ENCODE assay signal across 18 cellular contexts in genomic region chr22:37571992-37572373, GRCh38. TPM values are rescaled to one million over a fixed set of nuclear protein-coding genes. Genes with fewer than 3 reads are reported as not detected.
DNase-seq lines count a peak whose midpoint lies in the region; ATAC-seq, FAIRE-seq and TF ChIP-seq lines count a peak whose summit lies in the region.
"Had no signal": no experiment of that assay in that cellular context is flagged by ENCODE, and none has a peak within 500 bp of the region (broad histone marks: within the 10 kb centered on the region; RNA-seq: fewer than 3 reads in every experiment).

No MANE protein-coding gene starts in this region.

- H3K27ac Mint-ChIP-seq in endothelial cell (ENCODE audit: unreplicated experiment): peak overlapping the region; percentile 27

- DNase-seq in K562 (ENCODE audit: extremely low read depth in 1 of 4, low spot score in 3 of 4) (no peak), endothelial cell (ENCODE audit: low spot score) (no peak), NCI-H2227 (lab: John Stamatoyannopoulos, UW; ENCODE audit: unreplicated experiment) (no peak), hepatocyte (ENCODE audit: low spot score) (no peak), dedifferentiated amniotic fluid mesenchymal stem cell (ENCODE audit: extremely low spot score) (no peak)
- no peak for DNase-seq in activated T-cell treated with anti-CD3 and anti-CD28 coated beads, Interleukin-2, amount 50 U/mL, for 48 hours
- DNase-seq: AML-193, NCI-H1417, NCI-H187, NCI-H526, RPMI8226, SHP77 treated with DMSO at 0.1 percent for 48 hours had no signal

- H3K4me3 ChIP-seq in HEK293 (ENCODE audit: low read depth, low read length) (no peak overlapping the region), K562 (no peak overlapping the region), hepatocyte (no peak overlapping the region)

- H4K20me1 ChIP-seq in K562 (replicated peaks; ENCODE audit: control insufficient read depth, insufficient read depth, low read length) (peaks cover 35% of the 10 kb centered on the region), hepatocyte (ENCODE audit: insufficient read depth, poor library complexity, severe bottlenecking) (peaks cover 7% of the 10 kb centered on the region)

- CTCF ChIA-PET in HEK293 (lab: Yijun Ruan, JAX) (interaction anchor here (0.5 to 2.3 kb wide), 3 partner anchors 10 to 244 kb away, joined by 3 to 13 read pairs (median 4); no protein-coding TSS in a partner anchor), K562 (lab: Yijun Ruan, JAX; ENCODE audit: low intra/inter-chr PET ratio) (no interaction called here)

- no TSS peak for BruUV-seq in K562 (replicated peaks; lab: Mats Ljungman, UMichigan)

- H3K4me2 ChIP-seq in K562 (ENCODE audit: insufficient read depth, low read length) (no peak overlapping the region), hepatocyte (no peak overlapping the region)
- H3K4me2 ChIP-seq: SK-N-SH had no signal

- intact Hi-C loops in K562 (cut with micrococcal nuclease): no loop called here

- H3K27me3 ChIP-seq in K562 (ENCODE audit: control insufficient read depth in 2 of 2, insufficient read depth in 2 of 2, low read length in 2 of 2) (no peaks in the 10 kb centered on the region), hepatocyte (no peaks in the 10 kb centered on the region)

- WGBS in K562 (ENCODE audit: insufficient coverage, low coverage, missing lambda C conversion rate): 54% methylated on average over 8 of the region's 8 CpGs
- 94% methylated on average over 8 of the region's 8 CpGs for WGBS in hepatocyte (ENCODE audit: low lambda C conversion rate, missing lambda C conversion rate)

- H3K79me2 ChIP-seq in K562 (ENCODE audit: control insufficient read depth, insufficient read depth, low read length): peaks cover 6% of the 10 kb centered on the region
- peaks cover 27% of the 10 kb centered on the region for H3K79me2 ChIP-seq in hepatocyte

- H3K36me3 ChIP-seq in HEK293 (ENCODE audit: control insufficient read depth in 2 of 2, insufficient read depth in 1 of 2, low read length in 2 of 2): peaks cover 0 to 18% of the 10 kb centered on the region in 2 experiments; a peak in 1 of 3 replicates
- peaks cover 15% of the 10 kb centered on the region; the same call in 2 of the 3 replicates for H3K36me3 ChIP-seq in K562 (ENCODE audit: control insufficient read depth, insufficient read depth, low read length)
- no peaks in the 10 kb centered on the region for H3K36me3 ChIP-seq in hepatocyte (replicated peaks; ENCODE audit: insufficient read depth, low read depth)

- H3K4me1 ChIP-seq in HEK293 (ENCODE audit: control insufficient read depth, insufficient read depth, low read length): peaks cover 5% of the 10 kb centered on the region; the same call in 1 of the 2 replicates
- peaks cover 7 to 30% of the 10 kb centered on the region in 2 experiments; a peak in 4 of 5 replicates for H3K4me1 ChIP-seq in K562 (replicated peaks in 1 of 2; ENCODE audit: control insufficient read depth in 2 of 2, insufficient read depth in 2 of 2, low read length in 2 of 2)
- peaks cover 29% of the 10 kb centered on the region for H3K4me1 ChIP-seq in hepatocyte (ENCODE audit: insufficient read depth)

- TF ChIP-seq CTCF in HEK293 (tag by site-specific recombination; IDR thresholded peaks at IDR 0.05) (no peak), K562 (IDR thresholded peaks at IDR 0.05 in 2 of 3, conservative IDR thresholded peaks at IDR 0.05 in 1 of 3; ENCODE audit: insufficient read depth in 2 of 3, low read depth in 1 of 3, low read length in 3 of 3) (no peak), endothelial cell (IDR thresholded peaks at IDR 0.05; ENCODE audit: unreplicated experiment) (no peak), hepatocyte (IDR thresholded peaks at IDR 0.05; ENCODE audit: poor library complexity) (no peak)

- no peak for FAIRE-seq in K562 (lab: Jason Lieb, UNC)
- FAIRE-seq: G401.6 had no signal

- ATAC-seq in K562: no peak

- no peaks in the 10 kb centered on the region for H3K9me3 Mint-ChIP-seq in endothelial cell (ENCODE audit: unreplicated experiment)

- no peak overlapping the region for H3K27ac ChIP-seq in HEK293 (ENCODE audit: extremely low read depth, low read depth, low read length)
- no peak overlapping the region for H3K27ac ChIP-seq in K562 (ENCODE audit: extremely low read depth, low read depth, low read length)
- no peak overlapping the region for H3K27ac ChIP-seq in hepatocyte

- peaks cover 4% of the 10 kb centered on the region for H3K36me3 Mint-ChIP-seq in endothelial cell (ENCODE audit: low read depth, unreplicated experiment)

- H3K9me2 ChIP-seq in hepatocyte (replicated peaks; ENCODE audit: insufficient read depth): no peaks in the 10 kb centered on the region
- H3K9me2 ChIP-seq: SK-N-SH had no signal

- peaks cover under 1% of the 10 kb centered on the region for H3K9me1 ChIP-seq in K562 (ENCODE audit: control insufficient read depth, insufficient read depth, low read length)

- no peak for TF ChIP-seq POLR2A in K562 (conservative IDR thresholded peaks at IDR 0.05)

- no peak for TF ChIP-seq EP300 in K562 (IDR thresholded peaks at IDR 0.05; ENCODE audit: low read length)

- H3K27me3 Mint-ChIP-seq in endothelial cell (ENCODE audit: unreplicated experiment): peaks cover 4% of the 10 kb centered on the region

- no peak overlapping the region for H3K4me3 Mint-ChIP-seq in endothelial cell (ENCODE audit: unreplicated experiment)

- POLR2A ChIA-PET in HEK293 (lab: Yijun Ruan, JAX) (interaction anchor here (1.6 to 2.2 kb wide), 3 partner anchors 9 to 35 kb away, joined by 5 to 8 read pairs (median 7); no protein-coding TSS in a partner anchor), K562 (lab: Yijun Ruan, JAX) (no interaction called here)

- no peak overlapping the region for H2AFZ ChIP-seq in K562 (ENCODE audit: low read depth, low read length)
- H2AFZ ChIP-seq in hepatocyte: no peak overlapping the region

- in situ Hi-C loops in K562 (cut with MboI): no loop called here

- peaks cover 3% of the 10 kb centered on the region for H3K4me1 Mint-ChIP-seq in endothelial cell (ENCODE audit: unreplicated experiment)

- H3K9ac ChIP-seq in K562 (ENCODE audit: insufficient read depth in 1 of 2, low read depth in 2 of 2, low read length in 2 of 2): no peak overlapping the region
- H3K9ac ChIP-seq: SK-N-SH had no signal

- TF ChIP-seq RAD21 in K562 (CRISPR knock-in tag; conservative IDR thresholded peaks at IDR 0.05 in 1 of 2, IDR thresholded peaks at IDR 0.05 in 1 of 2): no peak

- H3K9me3 ChIP-seq in HEK293 (ENCODE audit: control insufficient read depth, insufficient read depth, low read depth, low read length): no peaks in the 10 kb centered on the region
- no peaks in the 10 kb centered on the region for H3K9me3 ChIP-seq in K562 (replicated peaks; ENCODE audit: control insufficient read depth, insufficient read depth, low read depth, low read length)
- no peaks in the 10 kb centered on the region for H3K9me3 ChIP-seq in hepatocyte (ENCODE audit: low read depth)
- H3K9me3 ChIP-seq: SK-N-SH had no signal

RNA-seq across cellular contexts. Expression of gene LGALS2, which starts 7.9 kb away (rescaled TPM):
- total RNA-seq in K562 (2011; cell fraction: chromatin; rRNA removed; ENCODE audit: low replicate concordance): not detected in 2 replicates
- not detected in 2 replicates for total RNA-seq in K562 (2011; cell fraction: nucleolus; rRNA removed)
- not detected in 2 replicates for total RNA-seq in K562 (2011; cell fraction: nucleoplasm; rRNA removed)
- total RNA-seq in K562 (2014; rRNA removed) (not detected in 2 replicates), K562 (2014; rRNA removed; fragmentation: Illumina TruSeq; extraction: Trizol) (not detected in 2 replicates), K562 (2015; rRNA removed; fragmentation: Illumina TruSeq; extraction: Trizol) (not detected in 2 replicates), K562 (2021) (not detected in 2 replicates), endothelial cell (ENCODE audit: unreplicated experiment) (not detected), hepatocyte (60.1 and 80.9 TPM in 2 replicates)
- polyA plus RNA-seq in K562 (2011; rRNA removed) (not detected in 2 replicates), K562 (2014; fragmentation: Illumina TruSeq; extraction: Trizol) (not detected in 2 replicates), K562 (2014; fragmentation: Nextera tagmentation; extraction: Ambion mirVana) (not detected), K562 (2014; rRNA removed) (not detected in 2 replicates), hepatocyte (115 and 125 TPM in 2 replicates)
- polyA plus RNA-seq in K562 (2011; cell fraction: cytosol; rRNA removed): not detected in 2 replicates
- not detected in 2 replicates for polyA plus RNA-seq in K562 (2011; cell fraction: nucleus; rRNA removed)
- polyA plus RNA-seq in K562 (2012): 0.19 TPM in 1 of 2 replicates, not detected in the other
- polyA minus RNA-seq in K562 (2011; rRNA and poly(A)+ RNA removed): not detected in 2 replicates
- polyA minus RNA-seq in K562 (2011; cell fraction: cytosol; rRNA and poly(A)+ RNA removed): not detected in 2 replicates
- not detected in 2 replicates for polyA minus RNA-seq in K562 (2011; cell fraction: nucleus; rRNA and poly(A)+ RNA removed)
- total RNA-seq: M059J, PC-3 had no signal
- polyA plus RNA-seq: SK-N-SH had no signal

RNA-seq across cellular contexts. Expression of gene CDC42EP1, which starts 11.7 kb away (rescaled TPM):
- 7.9 and 25.6 TPM in 2 replicates for total RNA-seq in K562 (2011; cell fraction: chromatin; rRNA removed; ENCODE audit: low replicate concordance)
- total RNA-seq in K562 (2011; cell fraction: nucleolus; rRNA removed): 22.5 and 24.0 TPM in 2 replicates
- 13.4 and 14.2 TPM in 2 replicates for total RNA-seq in K562 (2011; cell fraction: nucleoplasm; rRNA removed)
- total RNA-seq in K562 (2014; rRNA removed) (29.0 and 41.6 TPM in 2 replicates), K562 (2014; rRNA removed; fragmentation: Illumina TruSeq; extraction: Trizol) (2.7 and 3.2 TPM in 2 replicates), K562 (2015; rRNA removed; fragmentation: Illumina TruSeq; extraction: Trizol) (7.3 and 8.3 TPM in 2 replicates), K562 (2021) (62.8 and 70.2 TPM in 2 replicates), endothelial cell (ENCODE audit: unreplicated experiment) (51.2 TPM), hepatocyte (31.4 and 34.6 TPM in 2 replicates)
- polyA plus RNA-seq in K562 (2011; rRNA removed) (4.0 and 13.8 TPM in 2 replicates), K562 (2014; fragmentation: Illumina TruSeq; extraction: Trizol) (18.4 and 49.9 TPM in 2 replicates), K562 (2014; fragmentation: Nextera tagmentation; extraction: Ambion mirVana) (under 1 TPM; 0.67 to 0.69 TPM), K562 (2014; rRNA removed) (22.5 and 28.1 TPM in 2 replicates), hepatocyte (146 and 149 TPM in 2 replicates)
- 6.0 and 18.2 TPM in 2 replicates for polyA plus RNA-seq in K562 (2011; cell fraction: cytosol; rRNA removed)
- polyA plus RNA-seq in K562 (2011; cell fraction: nucleus; rRNA removed): 9.9 and 15.1 TPM in 2 replicates
- 24.9 and 50.5 TPM in 2 replicates for polyA plus RNA-seq in K562 (2012)
- 1.9 and 2.3 TPM in 2 replicates for polyA minus RNA-seq in K562 (2011; rRNA and poly(A)+ RNA removed)
- polyA minus RNA-seq in K562 (2011; cell fraction: cytosol; rRNA and poly(A)+ RNA removed): 12.7 and 21.9 TPM in 2 replicates
- 10.2 and 10.6 TPM in 2 replicates for polyA minus RNA-seq in K562 (2011; cell fraction: nucleus; rRNA and poly(A)+ RNA removed)

RNA-seq across cellular contexts. Expression of gene GGA1, which starts 36.7 kb away (rescaled TPM):
- 235 and 500 TPM in 2 replicates for total RNA-seq in K562 (2011; cell fraction: chromatin; rRNA removed; ENCODE audit: low replicate concordance)
- 281 and 297 TPM in 2 replicates for total RNA-seq in K562 (2011; cell fraction: nucleolus; rRNA removed)
- total RNA-seq in K562 (2011; cell fraction: nucleoplasm; rRNA removed): 245 and 253 TPM in 2 replicates
- total RNA-seq in K562 (2014; rRNA removed) (48.0 and 51.3 TPM in 2 replicates), K562 (2014; rRNA removed; fragmentation: Illumina TruSeq; extraction: Trizol) (19.7 and 24.2 TPM in 2 replicates), K562 (2015; rRNA removed; fragmentation: Illumina TruSeq; extraction: Trizol) (29.9 and 31.1 TPM in 2 replicates), K562 (2021) (57.1 and 61.3 TPM in 2 replicates), endothelial cell (ENCODE audit: unreplicated experiment) (63.6 TPM), hepatocyte (25.5 and 30.2 TPM in 2 replicates)
- polyA plus RNA-seq in K562 (2011; rRNA removed) (50.4 and 53.3 TPM in 2 replicates), K562 (2014; fragmentation: Illumina TruSeq; extraction: Trizol) (31.6 and 42.5 TPM in 2 replicates), K562 (2014; fragmentation: Nextera tagmentation; extraction: Ambion mirVana) (1 to 10 TPM; 1.5 to 1.9 TPM), K562 (2014; rRNA removed) (69.5 and 71.3 TPM in 2 replicates), hepatocyte (51.5 and 75.3 TPM in 2 replicates)
- 27.8 and 56.0 TPM in 2 replicates for polyA plus RNA-seq in K562 (2011; cell fraction: cytosol; rRNA removed)
- polyA plus RNA-seq in K562 (2011; cell fraction: nucleus; rRNA removed): 156 and 291 TPM in 2 replicates
- polyA plus RNA-seq in K562 (2012): 41.4 and 63.8 TPM in 2 replicates
- polyA minus RNA-seq in K562 (2011; rRNA and poly(A)+ RNA removed): 26.8 and 33.7 TPM in 2 replicates
- 20.7 and 22.7 TPM in 2 replicates for polyA minus RNA-seq in K562 (2011; cell fraction: cytosol; rRNA and poly(A)+ RNA removed)
- polyA minus RNA-seq in K562 (2011; cell fraction: nucleus; rRNA and poly(A)+ RNA removed): 56.9 and 57.8 TPM in 2 replicates

RNA-seq across cellular contexts. Expression of gene CARD10, which starts 52.8 kb away (rescaled TPM):
- total RNA-seq in K562 (2011; cell fraction: chromatin; rRNA removed; ENCODE audit: low replicate concordance): 5.4 and 20.1 TPM in 2 replicates
- total RNA-seq in K562 (2011; cell fraction: nucleolus; rRNA removed): 9.2 and 11.7 TPM in 2 replicates
- 6.9 and 8.3 TPM in 2 replicates for total RNA-seq in K562 (2011; cell fraction: nucleoplasm; rRNA removed)
- total RNA-seq in K562 (2014; rRNA removed) (4.2 and 4.4 TPM in 2 replicates), K562 (2014; rRNA removed; fragmentation: Illumina TruSeq; extraction: Trizol) (0.57 and 0.84 TPM in 2 replicates), K562 (2015; rRNA removed; fragmentation: Illumina TruSeq; extraction: Trizol) (1.6 TPM in 2 replicates), K562 (2021) (4.6 and 5.8 TPM in 2 replicates), endothelial cell (ENCODE audit: unreplicated experiment) (26.0 TPM), hepatocyte (19.1 and 23.4 TPM in 2 replicates)
- polyA plus RNA-seq in K562 (2011; rRNA removed) (3.0 and 4.2 TPM in 2 replicates), K562 (2014; fragmentation: Illumina TruSeq; extraction: Trizol) (1.5 and 3.2 TPM in 2 replicates), K562 (2014; fragmentation: Nextera tagmentation; extraction: Ambion mirVana) (under 1 TPM; 0.13 to 0.20 TPM), K562 (2014; rRNA removed) (3.6 and 5.8 TPM in 2 replicates), hepatocyte (28.7 and 31.2 TPM in 2 replicates)
- polyA plus RNA-seq in K562 (2011; cell fraction: cytosol; rRNA removed): 4.8 and 9.8 TPM in 2 replicates
- polyA plus RNA-seq in K562 (2011; cell fraction: nucleus; rRNA removed): 14.1 and 18.7 TPM in 2 replicates
- polyA plus RNA-seq in K562 (2012): 2.4 and 4.6 TPM in 2 replicates
- polyA minus RNA-seq in K562 (2011; rRNA and poly(A)+ RNA removed): 1.2 and 1.3 TPM in 2 replicates
- polyA minus RNA-seq in K562 (2011; cell fraction: cytosol; rRNA and poly(A)+ RNA removed): 5.9 TPM in 2 replicates
- polyA minus RNA-seq in K562 (2011; cell fraction: nucleus; rRNA and poly(A)+ RNA removed): 4.6 and 4.7 TPM in 2 replicates
- polyA plus RNA-seq: CD14-positive monocyte had no signal

Comparison
In these comparisons a context has a peak if more than half of its experiments do, and no peak if none do; other contexts are left out.
1. RNA of gene LGALS2, which starts 7.9 kb away (total RNA-seq): 60.1 to 80.9 TPM in hepatocyte; not detected in K562 and not detected in endothelial cell (single experiment); every median in the first group is over 10 times any median in the second.
2. Of the 44 proteins assayed by ChIP-seq in both K562 and HEK293: peak only in K562: none; only in HEK293: ZNF639; in both: none; in neither: 43.